In the genomic region with DNA sequence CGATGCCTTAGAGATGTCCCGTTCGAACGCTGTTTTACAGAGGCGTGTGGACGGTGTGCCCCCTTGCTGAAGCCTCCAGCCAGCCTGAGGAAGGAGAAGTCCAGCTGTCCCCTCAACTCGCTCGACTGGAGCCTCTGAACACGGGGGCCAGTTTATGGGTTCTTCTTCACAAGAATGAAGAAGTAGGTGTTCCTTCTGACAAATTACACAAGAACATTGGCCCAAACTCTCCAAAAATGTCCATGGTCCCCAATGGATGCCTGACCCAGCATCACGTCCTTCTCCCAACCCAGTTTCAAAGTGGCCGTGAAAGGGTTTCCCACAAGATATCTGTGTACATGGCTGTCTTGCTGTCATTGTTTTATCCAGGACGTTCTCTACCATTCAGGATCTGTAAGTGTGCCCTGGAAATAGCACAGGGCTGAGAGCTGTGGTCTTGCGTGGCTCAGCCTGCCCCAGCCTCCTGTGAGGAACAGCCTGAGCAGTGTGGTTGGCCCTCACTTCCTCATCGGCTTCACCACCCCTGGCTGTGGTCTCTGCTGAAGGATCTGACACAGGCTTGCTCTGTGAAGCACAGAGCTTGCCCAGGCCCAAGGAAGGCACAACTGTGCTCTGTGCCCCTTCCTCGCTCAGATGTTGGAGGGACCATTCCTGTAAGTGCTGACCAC, we compare ENCODE assay signal across 9 cellular contexts. TPM values are rescaled to one million over a fixed set of nuclear protein-coding genes. Genes with fewer than 3 reads are reported as not detected.
A peak's percentile ranks its signal among the peaks of the same experiment; 100 is the strongest.
DNase-seq lines count a peak whose midpoint lies in the region; ATAC-seq and TF ChIP-seq lines count a peak whose summit lies in the region.
"Had no signal": no experiment of that assay in that cellular context is flagged by ENCODE, and none has a peak within 500 bp of the region (broad histone marks: within the 10 kb centered on the region; RNA-seq: fewer than 3 reads in every experiment).

No MANE protein-coding gene starts in this region.

- CTCF ChIA-PET in CD8-positive, alpha-beta T cell (lab: Charles Lee) = interaction anchor here (1.1 to 2.4 kb wide), 2 partner anchors 14 to 164 kb away, joined by 4 to 13 read pairs; no protein-coding TSS in a partner anchor

- H3K9ac ChIP-seq in GM23248 = no peak overlapping the region

- H3K36me3 Mint-ChIP-seq in CD8-positive, alpha-beta T cell = no peaks in the 10 kb centered on the region
- H3K36me3 Mint-ChIP-seq in activated T-cell treated with anti-CD3 and anti-CD28 coated beads, Interleukin-2, amount 50 U/mL, for 24 hours (ENCODE audit: low read depth) = no peaks in the 10 kb centered on the region

- no peak for TF ChIP-seq CTCF in CD8-positive, alpha-beta T cell (IDR thresholded peaks at IDR 0.05)

- intact Hi-C loops in CD8-positive, alpha-beta T cell (cut with DNase I, micrococcal nuclease) = loop anchor here in 1 of 2 experiments (2.0 kb wide), 2 partner anchors 17 to 29 kb away; partner anchors contain the start of gene PRMT2

- H3K4me3 Mint-ChIP-seq in CD8-positive, alpha-beta T cell = peak overlapping the region; percentile 78
- H3K4me3 Mint-ChIP-seq in activated T-cell treated with anti-CD3 and anti-CD28 coated beads, Interleukin-2, amount 50 U/mL, for 24 hours = no peak overlapping the region

- POLR2A ChIA-PET in CD8-positive, alpha-beta T cell (lab: Charles Lee) = interaction anchor here (0.6 to 2.4 kb wide), 11 partner anchors 9 to 74 kb away, joined by 3 to 29 read pairs (median 4); partner anchors contain the start of gene PRMT2

- H2AFZ ChIP-seq in GM23248 = no peak overlapping the region

- H3K36me3 ChIP-seq in CD8-positive, alpha-beta T cell (ENCODE audit: insufficient read depth, low read length) = no peaks in the 10 kb centered on the region
- no peaks in the 10 kb centered on the region for H3K36me3 ChIP-seq in GM23248 (ENCODE audit: low read depth)
- H3K36me3 ChIP-seq: thoracic aorta had no signal

- peak overlapping the region; percentile 12 for H3K4me3 ChIP-seq in CD8-positive, alpha-beta T cell (ENCODE audit: low read depth, low read length)
- no peak overlapping the region for H3K4me3 ChIP-seq in GM23248
- H3K4me3 ChIP-seq: thoracic aorta had no signal

- peaks cover 43% of the 10 kb centered on the region for H3K4me1 ChIP-seq in CD8-positive, alpha-beta T cell (ENCODE audit: insufficient read depth, low read length)
- H3K4me1 ChIP-seq in GM23248 (ENCODE audit: insufficient read depth) = no peaks in the 10 kb centered on the region

- no peaks in the 10 kb centered on the region for H3K79me2 ChIP-seq in GM23248 (ENCODE audit: insufficient read depth)

- H3K9me3 Mint-ChIP-seq in CD8-positive, alpha-beta T cell = peaks cover 1% of the 10 kb centered on the region
- peaks cover 5% of the 10 kb centered on the region for H3K9me3 Mint-ChIP-seq in activated T-cell treated with anti-CD3 and anti-CD28 coated beads, Interleukin-2, amount 50 U/mL, for 24 hours

- H4K20me1 ChIP-seq in GM23248 (ENCODE audit: insufficient read depth) = no peaks in the 10 kb centered on the region

- peaks cover 64% of the 10 kb centered on the region for H3K4me1 Mint-ChIP-seq in CD8-positive, alpha-beta T cell (ENCODE audit: low read depth)
- peaks cover 33% of the 10 kb centered on the region for H3K4me1 Mint-ChIP-seq in activated T-cell treated with anti-CD3 and anti-CD28 coated beads, Interleukin-2, amount 50 U/mL, for 24 hours (ENCODE audit: low read depth)

- H3F3A ChIP-seq in GM23248 (ENCODE audit: insufficient read depth) = no peaks in the 10 kb centered on the region

- no peak overlapping the region for H3K4me2 ChIP-seq in GM23248 (ENCODE audit: unreplicated experiment)

- H3K27ac Mint-ChIP-seq in CD8-positive, alpha-beta T cell = peak overlapping the region; percentile 88
- H3K27ac Mint-ChIP-seq in activated T-cell treated with anti-CD3 and anti-CD28 coated beads, Interleukin-2, amount 50 U/mL, for 24 hours = peak overlapping the region; percentile 63

- peaks cover 4% of the 10 kb centered on the region for H3K9me3 ChIP-seq in CD8-positive, alpha-beta T cell (ENCODE audit: low read length)
- H3K9me3 ChIP-seq in GM23248 (ENCODE audit: low read depth) = no peaks in the 10 kb centered on the region

- H3K27me3 ChIP-seq in CD8-positive, alpha-beta T cell (ENCODE audit: insufficient read depth, low read length) = no peaks in the 10 kb centered on the region
- H3K27me3 ChIP-seq in GM23248 (replicated peaks; ENCODE audit: insufficient read depth) = peaks cover 12% of the 10 kb centered on the region

- ATAC-seq in CD8-positive, alpha-beta T cell = peak; percentile 82
- peak; percentile 66 for ATAC-seq in HG03571 (IDR thresholded peaks at IDR 0.05; ENCODE audit: unreplicated experiment)
- no peak for ATAC-seq in HG03521 (IDR thresholded peaks at IDR 0.05; ENCODE audit: unreplicated experiment)

- 76 to 79% methylated on average over 13 to 15 of the region's 15 CpGs for WGBS in GM23248 (ENCODE audit: low coverage in 1 of 2, low lambda C conversion rate in 2 of 2, missing lambda C conversion rate in 2 of 2), 2 experiments

- H3K27me3 Mint-ChIP-seq in CD8-positive, alpha-beta T cell (ENCODE audit: low read depth) = no peaks in the 10 kb centered on the region
- no peaks in the 10 kb centered on the region for H3K27me3 Mint-ChIP-seq in activated T-cell treated with anti-CD3 and anti-CD28 coated beads, Interleukin-2, amount 50 U/mL, for 24 hours

- H3K27ac ChIP-seq in CD8-positive, alpha-beta T cell (ENCODE audit: low read depth, low read length) = no peak overlapping the region
- no peak overlapping the region for H3K27ac ChIP-seq in GM23248
- H3K27ac ChIP-seq: thoracic aorta had no signal

- no peaks in the 10 kb centered on the region for H3K9me2 ChIP-seq in GM23248 (ENCODE audit: insufficient read depth)

- in situ Hi-C loops in GM23248 (cut with MboI) = no loop called here

- DNase-seq in CD8-positive, alpha-beta T cell = peak; percentile 26 to 79 (median 59)
- DNase-seq in activated T-cell treated with anti-CD3 and anti-CD28 coated beads, Interleukin-2, amount 50 U/mL, for 24 hours = peak; percentile 61
- DNase-seq in midbrain (lab: John Stamatoyannopoulos, UW) (peak; percentile 30), DMS114 treated with DMSO at 0.1 percent for 48 hours (lab: John Stamatoyannopoulos, UW; ENCODE audit: unreplicated experiment) (no peak), GM23248 (no peak), NCI-H510A treated with DMSO at 0.1 percent for 48 hours (lab: John Stamatoyannopoulos, UW) (no peak)

RNA-seq across cellular contexts. Expression of gene S100B, which starts 1.0 kb away (rescaled TPM):
- 10 to 100 TPM; 26.9 to 27.1 TPM for total RNA-seq in CD8-positive, alpha-beta T cell
- not detected in 2 replicates for total RNA-seq in GM23248 (2014; rRNA removed; shearing (Covaris generic))
- polyA plus RNA-seq in GM23248 (2016; fragmentation: Nextera tagmentation; extraction: Ambion mirVana) = not detected in 2 replicates

RNA-seq across cellular contexts. Expression of gene PRMT2, which starts 29.6 kb away (rescaled TPM):
- 10 to 100 TPM; 78.8 to 78.9 TPM for total RNA-seq in CD8-positive, alpha-beta T cell
- total RNA-seq in GM23248 (2014; rRNA removed; shearing (Covaris generic)) = 130 and 171 TPM in 2 replicates
- 145 and 146 TPM in 2 replicates for polyA plus RNA-seq in GM23248 (2016; fragmentation: Nextera tagmentation; extraction: Ambion mirVana)

Comparison
In these comparisons a context has a peak if more than half of its experiments do, and no peak if none do; other contexts are left out.
1. DNase-seq: peak in CD8-positive, alpha-beta T cell (7 of 7), activated T-cell treated with anti-CD3 and anti-CD28 coated beads, Interleukin-2, amount 50 U/mL, for 24 hours (single experiment) and midbrain (single experiment); none in DMS114 treated with DMSO at 0.1 percent for 48 hours (single experiment), GM23248 (single experiment) and NCI-H510A treated with DMSO at 0.1 percent for 48 hours (single experiment).
2. RNA of gene S100B, which starts 1.0 kb away (total RNA-seq): 26.9 to 27.1 TPM in CD8-positive, alpha-beta T cell; not detected in GM23248; every median in the first group is over 10 times any median in the second.